ENCODE assay signal across 8 cellular contexts in the genomic region with DNA sequence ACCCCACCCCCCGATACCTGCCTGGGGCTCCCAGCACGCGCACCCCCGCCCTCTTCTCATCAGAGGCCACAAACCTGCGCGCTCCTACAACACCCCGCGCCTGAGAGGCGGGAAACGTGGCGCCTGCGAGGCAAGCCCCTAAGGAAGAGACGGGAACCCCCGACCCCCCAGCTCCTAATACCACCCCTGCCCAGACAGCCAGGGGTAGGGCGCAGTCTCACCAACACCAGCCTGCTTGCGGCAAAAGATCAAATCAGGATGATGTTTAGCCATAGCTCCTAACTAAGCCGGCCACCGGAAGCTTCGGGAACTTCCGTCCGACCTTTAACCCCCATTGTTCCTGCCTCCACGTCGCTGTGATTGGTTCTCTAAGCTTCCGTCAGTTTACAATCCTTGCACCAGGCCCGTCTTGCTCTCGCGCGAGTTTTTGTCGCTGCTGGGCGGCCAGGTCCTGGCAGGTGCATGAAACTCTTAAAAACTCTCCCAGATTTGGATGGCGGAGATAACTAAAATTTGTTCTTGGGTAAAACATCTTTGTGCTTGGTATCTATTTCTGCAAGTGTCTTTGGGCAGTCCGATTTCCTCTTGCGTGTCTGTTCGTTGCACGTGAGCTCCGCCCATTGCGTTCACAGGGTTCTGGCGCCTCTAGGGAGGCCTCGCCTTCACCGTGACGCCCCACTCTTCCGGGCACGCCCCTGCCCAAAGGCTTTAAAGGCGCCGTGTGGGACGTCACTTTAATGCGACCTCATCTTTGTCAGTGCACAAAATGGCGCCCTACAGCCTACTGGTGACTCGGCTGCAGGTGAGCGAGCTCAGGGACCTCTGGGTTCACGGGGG. TPM values are rescaled to one million over a fixed set of nuclear protein-coding genes. Genes with fewer than 3 reads are reported as not detected.
DNase-seq lines count a peak whose midpoint lies in the region; ATAC-seq and TF ChIP-seq lines count a peak whose summit lies in the region.

A gene (plus strand): TSS at position 737 of the 837 bp plus-strand sequence. CDS start 30 bp downstream, at position 767.
A gene with protein sequence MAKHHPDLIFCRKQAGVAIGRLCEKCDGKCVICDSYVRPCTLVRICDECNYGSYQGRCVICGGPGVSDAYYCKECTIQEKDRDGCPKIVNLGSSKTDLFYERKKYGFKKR (minus strand): TSS at position 312 of the 837 bp plus-strand sequence. CDS start 39 bp downstream, at position 273.

- H3K27me3 Mint-ChIP-seq in CD8-positive, alpha-beta T cell (ENCODE audit: low read depth) = no peaks in the 10 kb centered on the region

- intact Hi-C loops in CD8-positive, alpha-beta T cell (cut with DNase I, micrococcal nuclease) = loop anchor here (1.0 to 10.0 kb wide), 16 partner anchors 20 to 611 kb away; a partner anchor contains a TSS
- intact Hi-C loops in lower lobe of right lung (cut with DNase I) = no loop called here

- peak; percentile 90 for ATAC-seq in CD8-positive, alpha-beta T cell
- peak; percentile 80 for ATAC-seq in GM19467 (IDR thresholded peaks at IDR 0.05; ENCODE audit: unreplicated experiment)
- ATAC-seq in lower lobe of right lung = peak; percentile 98 to 99

- no peaks in the 10 kb centered on the region for H3K9me3 ChIP-seq in CD8-positive, alpha-beta T cell (ENCODE audit: low read length)
- no peaks in the 10 kb centered on the region for H3K9me3 ChIP-seq in lower lobe of right lung

- peaks cover 64% of the 10 kb centered on the region for H3K36me3 Mint-ChIP-seq in CD8-positive, alpha-beta T cell

- peak within 1 kb of the TSS; percentile 99 for H3K27ac ChIP-seq in CD8-positive, alpha-beta T cell (ENCODE audit: low read depth, low read length)
- H3K27ac ChIP-seq in lower lobe of right lung = peak within 1 kb of the TSS; percentile 98

- peak; percentile 97 to 99 (median 98) for DNase-seq in CD8-positive, alpha-beta T cell
- DNase-seq in HS-27A (ENCODE audit: low read depth) = peak; percentile 97
- DNase-seq in NK-92 (lab: John Stamatoyannopoulos, UW; ENCODE audit: unreplicated experiment) = peak; percentile 78
- DNase-seq in activated CD8-positive, alpha-beta memory T cell treated with anti-CD3 and anti-CD28 coated beads for 1 hour (ENCODE audit: extremely low read depth in 1 of 2, low read depth in 1 of 2) = peak; percentile 95 to 97
- DNase-seq in effector CD4-positive, alpha-beta T cell = peak; percentile 99
- DNase-seq in lower lobe of right lung = peak; percentile 98
- DNase-seq in stimulated activated CD4-positive, alpha-beta T cell treated with anti-CD3 and anti-CD28 coated beads, TNF-alpha, amount 100 ng/mL, for 24 hours (ENCODE audit: low read depth in 3 of 3) = peak; percentile 97 to 98 (median 98)

- peaks cover 38% of the 10 kb centered on the region for H3K36me3 ChIP-seq in CD8-positive, alpha-beta T cell (ENCODE audit: insufficient read depth, low read length)
- peaks cover 57% of the 10 kb centered on the region for H3K36me3 ChIP-seq in lower lobe of right lung

- peak within 1 kb of the TSS; percentile 92 for H3K4me3 ChIP-seq in CD8-positive, alpha-beta T cell (ENCODE audit: low read depth, low read length)
- H3K4me3 ChIP-seq in lower lobe of right lung = peak within 1 kb of the TSS; percentile 99

- peak within 1 kb of the TSS; percentile 99 for H3K27ac Mint-ChIP-seq in CD8-positive, alpha-beta T cell

- H3K27me3 ChIP-seq in CD8-positive, alpha-beta T cell (ENCODE audit: insufficient read depth, low read length) = no peaks in the 10 kb centered on the region
- H3K27me3 ChIP-seq in lower lobe of right lung (ENCODE audit: low read depth) = no peaks in the 10 kb centered on the region

- CTCF ChIA-PET in CD8-positive, alpha-beta T cell (lab: Charles Lee) = interaction anchor here (0.9 to 2.2 kb wide), 8 partner anchors 13 to 87 kb away, joined by 3 to 13 read pairs (median 4); a partner anchor contains a TSS

- POLR2A ChIA-PET in CD8-positive, alpha-beta T cell (lab: Charles Lee) = interaction anchor here (0.5 to 2.4 kb wide), 26 partner anchors 9 to 612 kb away, joined by 3 to 85 read pairs (median 3); a partner anchor contains a TSS

- H3K4me1 ChIP-seq in CD8-positive, alpha-beta T cell (ENCODE audit: insufficient read depth, low read length) = peaks cover 23% of the 10 kb centered on the region
- peaks cover 23% of the 10 kb centered on the region for H3K4me1 ChIP-seq in lower lobe of right lung

- H3K4me3 Mint-ChIP-seq in CD8-positive, alpha-beta T cell = peak within 1 kb of the TSS; percentile 91

- TF ChIP-seq CTCF in CD8-positive, alpha-beta T cell (IDR thresholded peaks at IDR 0.05) = no peak
- no peak for TF ChIP-seq CTCF in lower lobe of right lung (IDR thresholded peaks at IDR 0.05)

- H3K9me3 Mint-ChIP-seq in CD8-positive, alpha-beta T cell = no peaks in the 10 kb centered on the region

- H3K4me1 Mint-ChIP-seq in CD8-positive, alpha-beta T cell (ENCODE audit: low read depth) = peaks cover 56% of the 10 kb centered on the region

RNA-seq across cellular contexts. Expression of the first gene that starts in this region (rescaled TPM):
- 10 to 100 TPM; 83.7 to 95.2 TPM for total RNA-seq in CD8-positive, alpha-beta T cell
- total RNA-seq in lower lobe of right lung = 77.7 TPM

RNA-seq across cellular contexts. Expression of the second gene that starts in this region (rescaled TPM):
- 10 to 100 TPM; 52.9 to 57.4 TPM for total RNA-seq in CD8-positive, alpha-beta T cell
- total RNA-seq in lower lobe of right lung = 31.1 TPM

Comparison
In these comparisons a context has a peak if more than half of its experiments do, and no peak if none do; other contexts are left out.
1. Peak in every context shown above with its lines: DNase-seq, ATAC-seq, H3K4me3 ChIP-seq and H3K27ac ChIP-seq.